In genomic region chr19:51296331-51297093, GRCh38 we compare ENCODE assay signal across 1 cellular context.
TF ChIP-seq lines count a peak whose summit lies in the region.

No MANE protein-coding gene starts in this region.

TF ChIP-seq in H1, 55 proteins besides CTCF, POLR2A, EP300 and RAD21:
- TF ChIP-seq FOSL1 (IDR thresholded peaks at IDR 0.05; ENCODE audit: insufficient read depth, low read depth, low read length): no peak
TF ChIP-seq in H1: peak in this region for 0.
